In genomic region chr7:25359471-25360059, GRCh38 we compare ENCODE assay signal across 10 cellular contexts.
DNase-seq lines count a peak whose midpoint lies in the region; ATAC-seq, FAIRE-seq and TF ChIP-seq lines count a peak whose summit lies in the region.
"Had no signal": no experiment of that assay in that cellular context is flagged by ENCODE, and none has a peak within 500 bp of the region (broad histone marks: within the 10 kb centered on the region; RNA-seq: fewer than 3 reads in every experiment).

No MANE protein-coding gene starts in this region.

- H3K27ac ChIP-seq in kidney (ENCODE audit: low read depth in 2 of 2, low read length in 2 of 2) = no peak overlapping the region
- H3K27ac ChIP-seq: left ventricle myocardium inferior had no signal

- H3K4me3 ChIP-seq in kidney (ENCODE audit: low read length in 2 of 2) = no peak overlapping the region
- H3K4me3 ChIP-seq: left ventricle myocardium inferior had no signal

- DNase-seq in LHCN-M2 (ENCODE audit: low read depth) (peak; percentile 6), NCI-H345 treated with DMSO at 0.1 percent for 48 hours (lab: John Stamatoyannopoulos, UW; ENCODE audit: unreplicated experiment) (peak; percentile 69), fibroblast of gingiva (ENCODE audit: low read depth) (peak; percentile 1), renal cortical epithelial cell (ENCODE audit: low read depth) (peak; percentile 50), GM13976 (ENCODE audit: low spot score) (no peak), kidney (no peak)
- DNase-seq in activated CD4-positive, CD25-positive, alpha-beta regulatory T cell treated with anti-CD3 and anti-CD28 coated beads, Interleukin-2, amount 50 U/mL, for 72 hours = no peak
- DNase-seq: left ventricle myocardium inferior, MM.1S had no signal

- TF ChIP-seq CTCF in GM13976 (IDR thresholded peaks at IDR 0.05; ENCODE audit: borderline replicate concordance, control extremely low read depth, extremely low read depth, insufficient read depth, missing control alignments) (no peak), kidney (IDR thresholded peaks at IDR 0.05; ENCODE audit: borderline replicate concordance, extremely low read depth, insufficient read depth) (no peak)

- H3K4me1 ChIP-seq in kidney (ENCODE audit: control insufficient read depth in 1 of 2, insufficient read depth in 1 of 2, low read depth in 1 of 2, low read length in 2 of 2) = no peaks in the 10 kb centered on the region
- H3K4me1 ChIP-seq: left ventricle myocardium inferior had no signal

- no peak for FAIRE-seq in kidney (lab: Jason Lieb, UNC)

- H3K9me3 ChIP-seq in kidney (ENCODE audit: control insufficient read depth in 1 of 2, low read length in 2 of 2) = no peaks in the 10 kb centered on the region
- H3K9me3 ChIP-seq: left ventricle myocardium inferior had no signal

- no peaks in the 10 kb centered on the region for H3K36me3 ChIP-seq in kidney (ENCODE audit: control insufficient read depth in 1 of 2, insufficient read depth in 2 of 2, low read length in 2 of 2)
- H3K36me3 ChIP-seq: left ventricle myocardium inferior had no signal

- in situ Hi-C loops in GM13976 (cut with MboI; ENCODE audit: low sequenced_read_pairs, unreplicated experiment) = no loop called here

- ATAC-seq in HG02623 (IDR thresholded peaks at IDR 0.05; ENCODE audit: unreplicated experiment) = no peak

- intact Hi-C loops in kidney (cut with DNase I) = no loop called here

- no peak overlapping the region for H3K9ac ChIP-seq in kidney (ENCODE audit: low read length in 2 of 2)

Comparison
In these comparisons a context has a peak if more than half of its experiments do, and no peak if none do; other contexts are left out.
1. DNase-seq: peak in LHCN-M2 (single experiment), NCI-H345 treated with DMSO at 0.1 percent for 48 hours (single experiment), fibroblast of gingiva (single experiment) and renal cortical epithelial cell (single experiment); none in GM13976 (single experiment), activated CD4-positive, CD25-positive, alpha-beta regulatory T cell treated with anti-CD3 and anti-CD28 coated beads, Interleukin-2, amount 50 U/mL, for 72 hours (single experiment) and kidney (single experiment).